1 cellular context compared by ENCODE assay signal in the genomic region with DNA sequence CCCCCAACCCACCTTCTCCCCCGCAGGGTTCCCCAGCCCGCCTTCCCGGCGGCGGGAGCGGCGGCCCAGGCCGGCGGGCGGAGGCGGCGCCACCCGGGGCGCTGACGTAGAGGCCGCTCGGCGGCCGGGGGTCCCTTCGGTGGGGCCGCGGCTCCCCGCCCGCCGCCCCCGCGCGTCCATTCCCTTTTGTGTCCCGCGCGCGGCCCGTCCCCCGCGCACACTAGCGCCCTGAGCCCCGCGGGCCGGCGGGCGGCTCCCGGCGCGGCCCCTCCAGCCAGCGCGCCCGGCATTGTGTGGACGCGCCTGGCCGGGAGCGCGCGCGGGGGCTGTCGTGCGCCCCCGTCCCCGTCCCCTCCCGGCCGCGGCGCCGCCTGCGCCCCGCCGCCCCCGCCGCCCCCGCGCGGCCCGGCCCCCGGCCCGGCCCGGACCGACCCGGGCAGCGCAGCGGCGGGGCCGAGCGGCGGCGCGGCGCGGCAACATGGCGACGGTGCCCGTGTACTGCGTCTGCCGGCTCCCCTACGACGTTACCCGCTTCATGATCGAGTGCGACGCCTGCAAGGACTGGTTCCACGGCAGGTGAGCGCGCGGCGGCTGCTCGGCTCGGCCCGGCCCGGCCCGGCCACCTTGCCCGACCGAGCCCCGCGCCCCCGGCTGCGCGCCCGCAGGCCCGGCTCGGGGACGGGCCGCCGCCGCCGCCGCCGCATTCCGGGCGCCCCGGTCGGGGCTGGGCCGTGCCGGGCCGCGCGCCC.
TF ChIP-seq lines count a peak whose summit lies in the region.

A gene (plus strand): TSS at position 289 of the 749 bp plus-strand sequence. CDS start 190 bp downstream, at position 479.

TF ChIP-seq in K562, 482 proteins besides CTCF, POLR2A, EP300 and RAD21 (continued from another document and continues in another):
- no peak for TF ChIP-seq PCBP1 (IDR thresholded peaks at IDR 0.05; ENCODE audit: low read depth, low read length, poor library complexity, severe bottlenecking)
- TF ChIP-seq RB1 (IDR thresholded peaks at IDR 0.05; ENCODE audit: low read depth) = peak; percentile 31; the same call in 1 of the 2 replicates
- peak; percentile 63 to 80 (median 77) for TF ChIP-seq YY1 (IDR thresholded peaks at IDR 0.05; ENCODE audit: borderline replicate concordance in 1 of 3, control insufficient read depth in 1 of 3, extremely low read depth in 1 of 3, insufficient read depth in 3 of 3, insufficient read length in 1 of 3, insufficient replicate concordance in 2 of 3, low read depth in 1 of 3, low read length in 2 of 3)
- no peak for TF ChIP-seq ZNF263 (CRISPR knock-in tag; IDR thresholded peaks at IDR 0.05; ENCODE audit: borderline replicate concordance)
- no peak for TF ChIP-seq POLR3G (IDR thresholded peaks at IDR 0.05; ENCODE audit: extremely low read depth, insufficient read length, insufficient replicate concordance)
- TF ChIP-seq FOXK1 (CRISPR knock-in tag; IDR thresholded peaks at IDR 0.05; ENCODE audit: borderline replicate concordance) = no peak
- TF ChIP-seq DNMT1 (IDR thresholded peaks at IDR 0.05) = no peak
- TF ChIP-seq, protein P1, sequence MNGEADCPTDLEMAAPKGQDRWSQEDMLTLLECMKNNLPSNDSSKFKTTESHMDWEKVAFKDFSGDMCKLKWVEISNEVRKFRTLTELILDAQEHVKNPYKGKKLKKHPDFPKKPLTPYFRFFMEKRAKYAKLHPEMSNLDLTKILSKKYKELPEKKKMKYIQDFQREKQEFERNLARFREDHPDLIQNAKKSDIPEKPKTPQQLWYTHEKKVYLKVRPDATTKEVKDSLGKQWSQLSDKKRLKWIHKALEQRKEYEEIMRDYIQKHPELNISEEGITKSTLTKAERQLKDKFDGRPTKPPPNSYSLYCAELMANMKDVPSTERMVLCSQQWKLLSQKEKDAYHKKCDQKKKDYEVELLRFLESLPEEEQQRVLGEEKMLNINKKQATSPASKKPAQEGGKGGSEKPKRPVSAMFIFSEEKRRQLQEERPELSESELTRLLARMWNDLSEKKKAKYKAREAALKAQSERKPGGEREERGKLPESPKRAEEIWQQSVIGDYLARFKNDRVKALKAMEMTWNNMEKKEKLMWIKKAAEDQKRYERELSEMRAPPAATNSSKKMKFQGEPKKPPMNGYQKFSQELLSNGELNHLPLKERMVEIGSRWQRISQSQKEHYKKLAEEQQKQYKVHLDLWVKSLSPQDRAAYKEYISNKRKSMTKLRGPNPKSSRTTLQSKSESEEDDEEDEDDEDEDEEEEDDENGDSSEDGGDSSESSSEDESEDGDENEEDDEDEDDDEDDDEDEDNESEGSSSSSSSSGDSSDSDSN (IDR thresholded peaks at IDR 0.05; ENCODE audit: borderline replicate concordance in 1 of 2, low read depth in 2 of 2, low read length in 2 of 2) = peak in 1 of 2 experiments; percentile 8; a peak in 2 of 4 replicates
- no peak for TF ChIP-seq BRCA1 (IDR thresholded peaks at IDR 0.05)
- no peak for TF ChIP-seq BRCA1 (CRISPR knock-in tag; IDR thresholded peaks at IDR 0.05)
- TF ChIP-seq SNIP1 (IDR thresholded peaks at IDR 0.05; ENCODE audit: low read depth) = no peak
- TF ChIP-seq CXXC5 (CRISPR knock-in tag; IDR thresholded peaks at IDR 0.05) = peak; percentile 56
- TF ChIP-seq EWSR1 (IDR thresholded peaks at IDR 0.05; ENCODE audit: borderline replicate concordance, low read depth, partially characterized antibody) = no peak
- TF ChIP-seq, protein P2, sequence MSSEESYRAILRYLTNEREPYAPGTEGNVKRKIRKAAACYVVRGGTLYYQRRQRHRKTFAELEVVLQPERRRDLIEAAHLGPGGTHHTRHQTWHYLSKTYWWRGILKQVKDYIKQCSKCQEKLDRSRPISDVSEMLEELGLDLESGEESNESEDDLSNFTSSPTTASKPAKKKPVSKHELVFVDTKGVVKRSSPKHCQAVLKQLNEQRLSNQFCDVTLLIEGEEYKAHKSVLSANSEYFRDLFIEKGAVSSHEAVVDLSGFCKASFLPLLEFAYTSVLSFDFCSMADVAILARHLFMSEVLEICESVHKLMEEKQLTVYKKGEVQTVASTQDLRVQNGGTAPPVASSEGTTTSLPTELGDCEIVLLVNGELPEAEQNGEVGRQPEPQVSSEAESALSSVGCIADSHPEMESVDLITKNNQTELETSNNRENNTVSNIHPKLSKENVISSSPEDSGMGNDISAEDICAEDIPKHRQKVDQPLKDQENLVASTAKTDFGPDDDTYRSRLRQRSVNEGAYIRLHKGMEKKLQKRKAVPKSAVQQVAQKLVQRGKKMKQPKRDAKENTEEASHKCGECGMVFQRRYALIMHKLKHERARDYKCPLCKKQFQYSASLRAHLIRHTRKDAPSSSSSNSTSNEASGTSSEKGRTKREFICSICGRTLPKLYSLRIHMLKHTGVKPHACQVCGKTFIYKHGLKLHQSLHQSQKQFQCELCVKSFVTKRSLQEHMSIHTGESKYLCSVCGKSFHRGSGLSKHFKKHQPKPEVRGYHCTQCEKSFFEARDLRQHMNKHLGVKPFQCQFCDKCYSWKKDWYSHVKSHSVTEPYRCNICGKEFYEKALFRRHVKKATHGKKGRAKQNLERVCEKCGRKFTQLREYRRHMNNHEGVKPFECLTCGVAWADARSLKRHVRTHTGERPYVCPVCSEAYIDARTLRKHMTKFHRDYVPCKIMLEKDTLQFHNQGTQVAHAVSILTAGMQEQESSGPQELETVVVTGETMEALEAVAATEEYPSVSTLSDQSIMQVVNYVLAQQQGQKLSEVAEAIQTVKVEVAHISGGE (CRISPR knock-in tag; IDR thresholded peaks at IDR 0.05) = peak in 1 of 3 experiments; percentile 26; a peak in 1 of 6 replicates
- no peak for TF ChIP-seq MTA3 (IDR thresholded peaks at IDR 0.05; ENCODE audit: borderline replicate concordance)
- TF ChIP-seq, protein P3, sequence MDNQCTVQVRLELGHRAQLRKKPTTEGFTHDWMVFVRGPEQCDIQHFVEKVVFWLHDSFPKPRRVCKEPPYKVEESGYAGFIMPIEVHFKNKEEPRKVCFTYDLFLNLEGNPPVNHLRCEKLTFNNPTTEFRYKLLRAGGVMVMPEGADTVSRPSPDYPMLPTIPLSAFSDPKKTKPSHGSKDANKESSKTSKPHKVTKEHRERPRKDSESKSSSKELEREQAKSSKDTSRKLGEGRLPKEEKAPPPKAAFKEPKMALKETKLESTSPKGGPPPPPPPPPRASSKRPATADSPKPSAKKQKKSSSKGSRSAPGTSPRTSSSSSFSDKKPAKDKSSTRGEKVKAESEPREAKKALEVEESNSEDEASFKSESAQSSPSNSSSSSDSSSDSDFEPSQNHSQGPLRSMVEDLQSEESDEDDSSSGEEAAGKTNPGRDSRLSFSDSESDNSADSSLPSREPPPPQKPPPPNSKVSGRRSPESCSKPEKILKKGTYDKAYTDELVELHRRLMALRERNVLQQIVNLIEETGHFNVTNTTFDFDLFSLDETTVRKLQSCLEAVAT (IDR thresholded peaks at IDR 0.05) = no peak
- TF ChIP-seq SPI1 (IDR thresholded peaks at IDR 0.05; ENCODE audit: borderline replicate concordance, low read depth, low read length) = no peak
- TF ChIP-seq, protein P4, sequence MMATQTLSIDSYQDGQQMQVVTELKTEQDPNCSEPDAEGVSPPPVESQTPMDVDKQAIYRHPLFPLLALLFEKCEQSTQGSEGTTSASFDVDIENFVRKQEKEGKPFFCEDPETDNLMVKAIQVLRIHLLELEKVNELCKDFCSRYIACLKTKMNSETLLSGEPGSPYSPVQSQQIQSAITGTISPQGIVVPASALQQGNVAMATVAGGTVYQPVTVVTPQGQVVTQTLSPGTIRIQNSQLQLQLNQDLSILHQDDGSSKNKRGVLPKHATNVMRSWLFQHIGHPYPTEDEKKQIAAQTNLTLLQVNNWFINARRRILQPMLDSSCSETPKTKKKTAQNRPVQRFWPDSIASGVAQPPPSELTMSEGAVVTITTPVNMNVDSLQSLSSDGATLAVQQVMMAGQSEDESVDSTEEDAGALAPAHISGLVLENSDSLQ (IDR thresholded peaks at IDR 0.05) = no peak
- peak; percentile 69; the same call in 1 of the 2 replicates for TF ChIP-seq PHF8 (IDR thresholded peaks at IDR 0.05; ENCODE audit: borderline replicate concordance, low read length)
- TF ChIP-seq ADNP (tag; IDR thresholded peaks at IDR 0.05) = no peak
- TF ChIP-seq RBBP5 (IDR thresholded peaks at IDR 0.05; ENCODE audit: borderline replicate concordance, insufficient read depth, low read length, poor library complexity, severe bottlenecking) = peak; percentile 61
- no peak for TF ChIP-seq HDAC2 (IDR thresholded peaks at IDR 0.05)
- TF ChIP-seq, protein P5, sequence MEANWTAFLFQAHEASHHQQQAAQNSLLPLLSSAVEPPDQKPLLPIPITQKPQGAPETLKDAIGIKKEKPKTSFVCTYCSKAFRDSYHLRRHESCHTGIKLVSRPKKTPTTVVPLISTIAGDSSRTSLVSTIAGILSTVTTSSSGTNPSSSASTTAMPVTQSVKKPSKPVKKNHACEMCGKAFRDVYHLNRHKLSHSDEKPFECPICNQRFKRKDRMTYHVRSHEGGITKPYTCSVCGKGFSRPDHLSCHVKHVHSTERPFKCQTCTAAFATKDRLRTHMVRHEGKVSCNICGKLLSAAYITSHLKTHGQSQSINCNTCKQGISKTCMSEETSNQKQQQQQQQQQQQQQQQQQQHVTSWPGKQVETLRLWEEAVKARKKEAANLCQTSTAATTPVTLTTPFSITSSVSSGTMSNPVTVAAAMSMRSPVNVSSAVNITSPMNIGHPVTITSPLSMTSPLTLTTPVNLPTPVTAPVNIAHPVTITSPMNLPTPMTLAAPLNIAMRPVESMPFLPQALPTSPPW (CRISPR knock-in tag; IDR thresholded peaks at IDR 0.05) = peak; percentile 56
- no peak for TF ChIP-seq POLR3A (IDR thresholded peaks at IDR 0.05; ENCODE audit: borderline replicate concordance, extremely low read depth, insufficient read depth, insufficient read length)
- TF ChIP-seq ZNF282 (CRISPR knock-in tag; IDR thresholded peaks at IDR 0.05) = no peak
- TF ChIP-seq BCOR (IDR thresholded peaks at IDR 0.05) = no peak
- TF ChIP-seq MCM3 (IDR thresholded peaks at IDR 0.05) = no peak
- TF ChIP-seq IRF2 (CRISPR knock-in tag; IDR thresholded peaks at IDR 0.05) = no peak
- TF ChIP-seq RBM22 (IDR thresholded peaks at IDR 0.05; ENCODE audit: low read depth, low read length, poor library complexity, severe bottlenecking) = no peak
- 0 out of 2 replicates have a peak, but pooled peaks have one; percentile 19 for TF ChIP-seq POLR2AphosphoS5 (IDR thresholded peaks at IDR 0.05; ENCODE audit: control insufficient read depth, insufficient read depth, low read depth, low read length)
- no peak for TF ChIP-seq NFXL1 (CRISPR knock-in tag; IDR thresholded peaks at IDR 0.05)
- TF ChIP-seq ZNF561 (CRISPR knock-in tag; conservative IDR thresholded peaks at IDR 0.05) = no peak
- no peak for TF ChIP-seq ZNF23 (CRISPR knock-in tag; IDR thresholded peaks at IDR 0.05)
- TF ChIP-seq MAZ (CRISPR knock-in tag; conservative IDR thresholded peaks at IDR 0.05 in 1 of 2, IDR thresholded peaks at IDR 0.05 in 1 of 2) = no peak
- TF ChIP-seq SRSF3 (IDR thresholded peaks at IDR 0.05; ENCODE audit: insufficient read depth, low read length) = no peak
- no peak for TF ChIP-seq SMARCB1 (IDR thresholded peaks at IDR 0.05; ENCODE audit: insufficient read length, low read depth)
- TF ChIP-seq, protein P6, sequence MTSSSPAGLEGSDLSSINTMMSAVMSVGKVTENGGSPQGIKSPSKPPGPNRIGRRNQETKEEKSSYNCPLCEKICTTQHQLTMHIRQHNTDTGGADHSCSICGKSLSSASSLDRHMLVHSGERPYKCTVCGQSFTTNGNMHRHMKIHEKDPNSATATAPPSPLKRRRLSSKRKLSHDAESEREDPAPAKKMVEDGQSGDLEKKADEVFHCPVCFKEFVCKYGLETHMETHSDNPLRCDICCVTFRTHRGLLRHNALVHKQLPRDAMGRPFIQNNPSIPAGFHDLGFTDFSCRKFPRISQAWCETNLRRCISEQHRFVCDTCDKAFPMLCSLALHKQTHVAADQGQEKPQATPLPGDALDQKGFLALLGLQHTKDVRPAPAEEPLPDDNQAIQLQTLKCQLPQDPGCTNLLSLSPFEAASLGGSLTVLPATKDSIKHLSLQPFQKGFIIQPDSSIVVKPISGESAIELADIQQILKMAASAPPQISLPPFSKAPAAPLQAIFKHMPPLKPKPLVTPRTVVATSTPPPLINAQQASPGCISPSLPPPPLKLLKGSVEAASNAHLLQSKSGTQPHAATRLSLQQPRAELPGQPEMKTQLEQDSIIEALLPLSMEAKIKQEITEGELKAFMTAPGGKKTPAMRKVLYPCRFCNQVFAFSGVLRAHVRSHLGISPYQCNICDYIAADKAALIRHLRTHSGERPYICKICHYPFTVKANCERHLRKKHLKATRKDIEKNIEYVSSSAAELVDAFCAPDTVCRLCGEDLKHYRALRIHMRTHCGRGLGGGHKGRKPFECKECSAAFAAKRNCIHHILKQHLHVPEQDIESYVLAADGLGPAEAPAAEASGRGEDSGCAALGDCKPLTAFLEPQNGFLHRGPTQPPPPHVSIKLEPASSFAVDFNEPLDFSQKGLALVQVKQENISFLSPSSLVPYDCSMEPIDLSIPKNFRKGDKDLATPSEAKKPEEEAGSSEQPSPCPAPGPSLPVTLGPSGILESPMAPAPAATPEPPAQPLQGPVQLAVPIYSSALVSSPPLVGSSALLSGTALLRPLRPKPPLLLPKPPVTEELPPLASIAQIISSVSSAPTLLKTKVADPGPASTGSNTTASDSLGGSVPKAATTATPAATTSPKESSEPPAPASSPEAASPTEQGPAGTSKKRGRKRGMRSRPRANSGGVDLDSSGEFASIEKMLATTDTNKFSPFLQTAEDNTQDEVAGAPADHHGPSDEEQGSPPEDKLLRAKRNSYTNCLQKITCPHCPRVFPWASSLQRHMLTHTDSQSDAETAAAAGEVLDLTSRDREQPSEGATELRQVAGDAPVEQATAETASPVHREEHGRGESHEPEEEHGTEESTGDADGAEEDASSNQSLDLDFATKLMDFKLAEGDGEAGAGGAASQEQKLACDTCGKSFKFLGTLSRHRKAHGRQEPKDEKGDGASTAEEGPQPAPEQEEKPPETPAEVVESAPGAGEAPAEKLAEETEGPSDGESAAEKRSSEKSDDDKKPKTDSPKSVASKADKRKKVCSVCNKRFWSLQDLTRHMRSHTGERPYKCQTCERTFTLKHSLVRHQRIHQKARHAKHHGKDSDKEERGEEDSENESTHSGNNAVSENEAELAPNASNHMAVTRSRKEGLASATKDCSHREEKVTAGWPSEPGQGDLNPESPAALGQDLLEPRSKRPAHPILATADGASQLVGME (CRISPR knock-in tag; IDR thresholded peaks at IDR 0.05) = no peak
- TF ChIP-seq, protein P7, sequence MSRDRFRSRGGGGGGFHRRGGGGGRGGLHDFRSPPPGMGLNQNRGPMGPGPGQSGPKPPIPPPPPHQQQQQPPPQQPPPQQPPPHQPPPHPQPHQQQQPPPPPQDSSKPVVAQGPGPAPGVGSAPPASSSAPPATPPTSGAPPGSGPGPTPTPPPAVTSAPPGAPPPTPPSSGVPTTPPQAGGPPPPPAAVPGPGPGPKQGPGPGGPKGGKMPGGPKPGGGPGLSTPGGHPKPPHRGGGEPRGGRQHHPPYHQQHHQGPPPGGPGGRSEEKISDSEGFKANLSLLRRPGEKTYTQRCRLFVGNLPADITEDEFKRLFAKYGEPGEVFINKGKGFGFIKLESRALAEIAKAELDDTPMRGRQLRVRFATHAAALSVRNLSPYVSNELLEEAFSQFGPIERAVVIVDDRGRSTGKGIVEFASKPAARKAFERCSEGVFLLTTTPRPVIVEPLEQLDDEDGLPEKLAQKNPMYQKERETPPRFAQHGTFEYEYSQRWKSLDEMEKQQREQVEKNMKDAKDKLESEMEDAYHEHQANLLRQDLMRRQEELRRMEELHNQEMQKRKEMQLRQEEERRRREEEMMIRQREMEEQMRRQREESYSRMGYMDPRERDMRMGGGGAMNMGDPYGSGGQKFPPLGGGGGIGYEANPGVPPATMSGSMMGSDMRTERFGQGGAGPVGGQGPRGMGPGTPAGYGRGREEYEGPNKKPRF (IDR thresholded peaks at IDR 0.05; ENCODE audit: low read depth, low read length) = no peak
